Comparison of ENCODE assay signal across 25 cellular contexts in genomic region chr19:40245506-40246128, GRCh38. TPM values are rescaled to one million over a fixed set of nuclear protein-coding genes. Genes with fewer than 3 reads are reported as not detected.
"Had no signal": no experiment of that assay in that cellular context is flagged by ENCODE, and none has a peak within 500 bp of the region (broad histone marks: within the 10 kb centered on the region; RNA-seq: fewer than 3 reads in every experiment).

No MANE protein-coding gene starts in this region.

- H3K27ac ChIP-seq: left ventricle myocardium inferior, neural progenitor cell, ovary, sigmoid colon, SJCRH30, tibial artery had no signal

- H2AFZ ChIP-seq: neural progenitor cell had no signal

- H3K4me1 Mint-ChIP-seq: endodermal cell had no signal

- DNase-seq: activated CD4-positive, alpha-beta T cell treated with anti-CD3 and anti-CD28 coated beads for 4 hours; activated CD8-positive, alpha-beta memory T cell treated with anti-CD3 and anti-CD28 coated beads, Interleukin-2, amount 50 U/mL, for 4 hours; activated CD8-positive, alpha-beta T cell treated with anti-CD3 and anti-CD28 coated beads, Interleukin-2, amount 10 ng/mL, durations not matched to agents 7 days and 5 days; activated naive CD4-positive, alpha-beta T cell; activated naive CD8-positive, alpha-beta T cell treated with anti-CD3 and anti-CD28 coated beads, Interleukin-2, amount 10 ng/mL, durations not matched to agents 7 days and 5 days; activated T-cell treated with anti-CD3 and anti-CD28 coated beads, Interleukin-2, amount 50 U/mL, for 72 hours; cerebellar nuclear complex; endodermal cell; gastrocnemius medialis; hippocampal formation; left ventricle myocardium inferior; mesendoderm; ovary; sigmoid colon; SJCRH30; stimulated activated CD4-positive, alpha-beta T cell treated with anti-CD3 and anti-CD28 coated beads, Interleukin-12 subunit alpha, Interleukin-12 subunit beta, amount 100 ng/mL, for 4 hours; T-helper 2 cell; tibial artery had no signal

- H3K9ac ChIP-seq: neural progenitor cell had no signal

- H3K4me3 ChIP-seq: gastrocnemius medialis, left ventricle myocardium inferior, neural progenitor cell, ovary, sigmoid colon, SJCRH30, tibial artery had no signal

- H3K4me1 ChIP-seq: neural progenitor cell, SJCRH30 had no signal

- H3K27me3 ChIP-seq: gastrocnemius medialis, neural progenitor cell, ovary, sigmoid colon, SJCRH30, tibial artery had no signal

- H3K27ac Mint-ChIP-seq: activated CD8-positive, alpha-beta T cell treated with anti-CD3 and anti-CD28 coated beads, Interleukin-2, amount 10 ng/mL, durations not matched to agents 7 days and 5 days; activated naive CD8-positive, alpha-beta T cell treated with anti-CD3 and anti-CD28 coated beads, Interleukin-2, amount 10 ng/mL, durations not matched to agents 7 days and 5 days; activated T-cell treated with anti-CD3 and anti-CD28 coated beads, Interleukin-2, amount 50 U/mL, for 72 hours; endodermal cell; neural progenitor cell; stimulated activated memory B cell treated with anti-CD40 and anti-IgM and Interleukin-4, amounts not matched to agents 10 μg/mL and 1 μg/mL and 100 μg/mL, for 72 hours; WTC11 had no signal

- H3K4me2 ChIP-seq: neural progenitor cell had no signal

- H3K4me3 Mint-ChIP-seq: activated CD8-positive, alpha-beta T cell treated with anti-CD3 and anti-CD28 coated beads, Interleukin-2, amount 10 ng/mL, durations not matched to agents 7 days and 5 days; activated naive CD8-positive, alpha-beta T cell treated with anti-CD3 and anti-CD28 coated beads, Interleukin-2, amount 10 ng/mL, durations not matched to agents 7 days and 5 days; activated T-cell treated with anti-CD3 and anti-CD28 coated beads, Interleukin-2, amount 50 U/mL, for 72 hours; endodermal cell; neural progenitor cell; stimulated activated memory B cell treated with anti-CD40 and anti-IgM and Interleukin-4, amounts not matched to agents 10 μg/mL and 1 μg/mL and 100 μg/mL, for 72 hours; WTC11 had no signal

- H3K9me3 Mint-ChIP-seq: activated naive CD8-positive, alpha-beta T cell treated with anti-CD3 and anti-CD28 coated beads, Interleukin-2, amount 10 ng/mL, durations not matched to agents 7 days and 5 days; activated T-cell treated with anti-CD3 and anti-CD28 coated beads, Interleukin-2, amount 50 U/mL, for 72 hours; endodermal cell; neural progenitor cell; stimulated activated memory B cell treated with anti-CD40 and anti-IgM and Interleukin-4, amounts not matched to agents 10 μg/mL and 1 μg/mL and 100 μg/mL, for 72 hours; WTC11 had no signal

- H3K27me3 Mint-ChIP-seq: activated naive CD8-positive, alpha-beta T cell treated with anti-CD3 and anti-CD28 coated beads, Interleukin-2, amount 10 ng/mL, durations not matched to agents 7 days and 5 days; stimulated activated memory B cell treated with anti-CD40 and anti-IgM and Interleukin-4, amounts not matched to agents 10 μg/mL and 1 μg/mL and 100 μg/mL, for 72 hours had no signal

- H3K36me3 ChIP-seq: neural progenitor cell, ovary had no signal

- ATAC-seq: activated CD8-positive, alpha-beta T cell treated with anti-CD3 and anti-CD28 coated beads, Interleukin-2, amount 10 ng/mL, durations not matched to agents 7 days and 5 days; activated T-cell treated with anti-CD3 and anti-CD28 coated beads, Interleukin-2, amount 50 U/mL, for 72 hours; gastrocnemius medialis; stimulated activated memory B cell treated with anti-CD40 and anti-IgM and Interleukin-4, amounts not matched to agents 10 μg/mL and 1 μg/mL and 100 μg/mL, for 72 hours; WTC11 had no signal

- H3K9me3 ChIP-seq: gastrocnemius medialis, left ventricle myocardium inferior, ovary, sigmoid colon, SJCRH30, tibial artery had no signal

RNA-seq across cellular contexts. Expression of gene CCNP, which starts 19.1 kb away (rescaled TPM):
- total RNA-seq: dermis microvascular lymphatic vessel endothelial cell, gastrocnemius medialis, sigmoid colon, SJCRH30 had no signal

RNA-seq across cellular contexts. Expression of gene TTC9B, which starts 27.4 kb away (rescaled TPM):
- total RNA-seq: activated CD8-positive, alpha-beta T cell treated with anti-CD3 and anti-CD28 coated beads, Interleukin-2, amount 10 ng/mL, durations not matched to agents 7 days and 5 days; activated naive CD8-positive, alpha-beta T cell treated with anti-CD3 and anti-CD28 coated beads, Interleukin-2, amount 10 ng/mL, durations not matched to agents 7 days and 5 days; activated T-cell treated with anti-CD3 and anti-CD28 coated beads, Interleukin-2, amount 50 U/mL, for 72 hours; dermis microvascular lymphatic vessel endothelial cell; endodermal cell; epithelial cell of proximal tubule; gastrocnemius medialis; left ventricle myocardium inferior; ovary; pulmonary artery endothelial cell; SJCRH30; WTC11 had no signal
- polyA plus RNA-seq: keratinocyte, ovary had no signal
